27 cellular contexts compared by ENCODE assay signal in genomic region chr9:124662561-124662960, GRCh38.
A peak's percentile ranks its signal among the peaks of the same experiment; 100 is the strongest.
DNase-seq lines count a peak whose midpoint lies in the region; ATAC-seq and TF ChIP-seq lines count a peak whose summit lies in the region.
"Had no signal": no experiment of that assay in that cellular context is flagged by ENCODE, and none has a peak within 500 bp of the region (broad histone marks: within the 10 kb centered on the region; RNA-seq: fewer than 3 reads in every experiment).

No MANE protein-coding gene starts in this region.

- H3K9me3 ChIP-seq in BLaER1, result peaks cover 6% of the 10 kb centered on the region; the same call in 1 of the 2 replicates
- no peaks in the 10 kb centered on the region for H3K9me3 ChIP-seq in OCI-LY1 (ENCODE audit: low read length)
- H3K9me3 ChIP-seq in neural cell (ENCODE audit: low read length), result no peaks in the 10 kb centered on the region
- no peaks in the 10 kb centered on the region for H3K9me3 ChIP-seq in CD4-positive, alpha-beta memory T cell (ENCODE audit: control insufficient read depth in 1 of 2, low read length in 2 of 2)
- H3K9me3 ChIP-seq: ascending aorta, pancreas, spleen had no signal

- peaks cover 7 to 28% (median 23%) of the 10 kb centered on the region in 4 donors for H3K4me1 Mint-ChIP-seq in CD4-positive, alpha-beta memory T cell

- H3K4me1 ChIP-seq in BLaER1 (peaks cover 38% of the 10 kb centered on the region), OCI-LY1 (ENCODE audit: insufficient read depth, low read length, severe bottlenecking) (peaks cover 39% of the 10 kb centered on the region)
- H3K4me1 ChIP-seq in CD4-positive, alpha-beta memory T cell (ENCODE audit: insufficient read depth, low read length), result peaks cover 12% of the 10 kb centered on the region

- no peak for TF ChIP-seq EP300 in neural cell (conservative IDR thresholded peaks at IDR 0.05; ENCODE audit: poor library complexity, severe bottlenecking)

- H2AFZ ChIP-seq in OCI-LY1 (ENCODE audit: low read length) (no peak overlapping the region), neural cell (ENCODE audit: low read depth, low read length) (no peak overlapping the region)

- CTCF ChIA-PET in CD4-positive, alpha-beta memory T cell (lab: Charles Lee; ENCODE audit: partially characterized antibody), result no interaction called here

- peak; percentile 37 for DNase-seq in cerebellum (ENCODE audit: low spot score)
- DNase-seq in CD4-positive, alpha-beta memory T cell, result no peak
- no peak for DNase-seq in hippocampal formation (lab: John Stamatoyannopoulos, UW)
- no peak for DNase-seq in AG08395 (ENCODE audit: low spot score)
- DNase-seq: activated CD4-positive, alpha-beta T cell treated with anti-CD3 and anti-CD28 coated beads, Interleukin-2, amount 50 U/mL, for 4 hours; activated T-cell treated with anti-CD3 and anti-CD28 coated beads, Interleukin-2, amount 50 U/mL, for 48 hours; DMS79; effector memory CD8-positive, alpha-beta T cell; kidney; naive B cell; NCI-H1048; NCI-H1694; NCI-H510A treated with DMSO at 0.1 percent for 48 hours; pancreas; spleen; stimulated activated CD4-positive, alpha-beta T cell treated with anti-CD3 and anti-CD28 coated beads, Interleukin-2, amount 100 ng/mL, for 24 hours; stimulated activated naive CD8-positive, alpha-beta T cell treated with anti-CD3 and anti-CD28 coated beads, Interleukin-15, Interleukin-2, amounts not matched to agents 100 U/mL and 50 U/mL, for 24 hours; T-helper 2 cell had no signal

- H4K20me1 ChIP-seq in BLaER1 (peaks cover 20% of the 10 kb centered on the region), OCI-LY1 (ENCODE audit: insufficient read depth, low read length) (no peaks in the 10 kb centered on the region), neural cell (ENCODE audit: insufficient read depth) (no peaks in the 10 kb centered on the region)

- no peak for ATAC-seq in HG02840 (IDR thresholded peaks at IDR 0.05; ENCODE audit: low FRiP score, unreplicated experiment)
- ATAC-seq: activated CD4-positive, CD25-positive, alpha-beta regulatory T cell treated with anti-CD3 and anti-CD28 coated beads, Interleukin-2, amount 50 U/mL, for 24 hours; effector memory CD8-positive, alpha-beta T cell; esophagus mucosa; HCT116; pancreas; stimulated activated naive CD8-positive, alpha-beta T cell treated with anti-CD3 and anti-CD28 coated beads, Interleukin-15, Interleukin-2, amounts not matched to agents 100 U/mL and 50 U/mL, for 24 hours had no signal

- H3K79me2 ChIP-seq in OCI-LY1 (ENCODE audit: insufficient read depth, low read length) (peaks cover 86% of the 10 kb centered on the region), neural cell (replicated peaks; ENCODE audit: insufficient read depth, low read length) (peaks cover 79% of the 10 kb centered on the region)

- H3K27ac ChIP-seq in BLaER1, result no peak overlapping the region
- peak overlapping the region; percentile 87 for H3K27ac ChIP-seq in OCI-LY1 (ENCODE audit: low read depth, low read length, poor library complexity, severe bottlenecking)
- no peak overlapping the region for H3K27ac ChIP-seq in neural cell (ENCODE audit: low read length)
- no peak overlapping the region for H3K27ac ChIP-seq in CD4-positive, alpha-beta memory T cell (ENCODE audit: low read depth, low read length)
- H3K27ac ChIP-seq: ascending aorta, pancreas, spleen had no signal

- H3K4me2 ChIP-seq in BLaER1, result peak overlapping the region; percentile 83
- peak overlapping the region; percentile 96 for H3K4me2 ChIP-seq in OCI-LY1 (ENCODE audit: low read length)
- H3K4me2 ChIP-seq in neural cell (ENCODE audit: low read length), result peak overlapping the region; percentile 37

- H3K27me3 Mint-ChIP-seq in CD4-positive, alpha-beta memory T cell, result peaks cover 14 to 18% of the 10 kb centered on the region in 2 donors
- H3K27me3 Mint-ChIP-seq: naive B cell had no signal

- no peaks in the 10 kb centered on the region for H3K36me3 Mint-ChIP-seq in CD4-positive, alpha-beta memory T cell
- H3K36me3 Mint-ChIP-seq: naive B cell had no signal

- H3F3A ChIP-seq in OCI-LY1 (ENCODE audit: insufficient read depth, low read length) (no peaks in the 10 kb centered on the region), neural cell (ENCODE audit: insufficient read depth, low read length, poor library complexity, severe bottlenecking) (peaks cover 3% of the 10 kb centered on the region)

- no peaks in the 10 kb centered on the region for H3K9me3 Mint-ChIP-seq in CD4-positive, alpha-beta memory T cell
- H3K9me3 Mint-ChIP-seq: effector memory CD8-positive, alpha-beta T cell; IgD-negative memory B cell; naive B cell had no signal

- POLR2A ChIA-PET in CD4-positive, alpha-beta memory T cell (lab: Charles Lee; ENCODE audit: partially characterized antibody), result no interaction called here

- H3K4me3 ChIP-seq in BLaER1 (no peak overlapping the region), OCI-LY1 (ENCODE audit: low read depth, low read length, poor library complexity, severe bottlenecking) (peak overlapping the region; percentile 76), neural cell (ENCODE audit: low read length) (peak overlapping the region; percentile 72)
- H3K4me3 ChIP-seq in CD4-positive, alpha-beta memory T cell (ENCODE audit: low read length in 2 of 2), result no peak overlapping the region
- H3K4me3 ChIP-seq: ascending aorta, pancreas, spleen had no signal

- H3K36me3 ChIP-seq in BLaER1, result peaks cover 43% of the 10 kb centered on the region
- peaks cover 13% of the 10 kb centered on the region; the same call in 1 of the 2 replicates for H3K36me3 ChIP-seq in OCI-LY1 (ENCODE audit: insufficient read depth, low read length)
- no peaks in the 10 kb centered on the region for H3K36me3 ChIP-seq in neural cell (ENCODE audit: insufficient read depth, low read length)
- no peaks in the 10 kb centered on the region for H3K36me3 ChIP-seq in CD4-positive, alpha-beta memory T cell (ENCODE audit: insufficient read depth, low read length)
- H3K36me3 ChIP-seq: ascending aorta, pancreas, spleen had no signal

- H3K27me3 ChIP-seq in BLaER1, result no peaks in the 10 kb centered on the region
- no peaks in the 10 kb centered on the region for H3K27me3 ChIP-seq in OCI-LY1 (ENCODE audit: insufficient read depth, low read length)
- no peaks in the 10 kb centered on the region for H3K27me3 ChIP-seq in neural cell (ENCODE audit: insufficient read depth, low read depth, low read length)
- peaks cover 10% of the 10 kb centered on the region for H3K27me3 ChIP-seq in CD4-positive, alpha-beta memory T cell (ENCODE audit: insufficient read depth, low read length)
- H3K27me3 ChIP-seq: ascending aorta, pancreas, spleen had no signal

- H3K9ac ChIP-seq in BLaER1 (no peak overlapping the region), OCI-LY1 (ENCODE audit: low read length) (peak overlapping the region; percentile 12; the same call in 1 of the 2 replicates), neural cell (ENCODE audit: low read length) (no peak overlapping the region)

- intact Hi-C loops in CD4-positive, alpha-beta memory T cell (cut with micrococcal nuclease), result no loop called here

- H3K4me3 Mint-ChIP-seq in CD4-positive, alpha-beta memory T cell, result no peak overlapping the region
- H3K4me3 Mint-ChIP-seq: effector memory CD8-positive, alpha-beta T cell; IgD-negative memory B cell had no signal

- no peak overlapping the region for H3K27ac Mint-ChIP-seq in CD4-positive, alpha-beta memory T cell
- H3K27ac Mint-ChIP-seq: IgD-negative memory B cell had no signal

- TF ChIP-seq CTCF in OCI-LY1 (IDR thresholded peaks at IDR 0.05; ENCODE audit: low read length) (no peak), neural cell (IDR thresholded peaks at IDR 0.05; ENCODE audit: poor library complexity, severe bottlenecking) (no peak)

- no peaks in the 10 kb centered on the region for H3K9me2 ChIP-seq in OCI-LY1 (ENCODE audit: low read depth, low read length)
- no peaks in the 10 kb centered on the region for H3K9me2 ChIP-seq in neural cell (ENCODE audit: insufficient read depth, low read length)

- TF ChIP-seq RAD21 in neural cell (conservative IDR thresholded peaks at IDR 0.05), result no peak

TF ChIP-seq in neural cell, 6 proteins besides CTCF, POLR2A, EP300 and RAD21:
- TF ChIP-seq POLR2AphosphoS5 (IDR thresholded peaks at IDR 0.05), result no peak
- no peak for TF ChIP-seq TAF1 (IDR thresholded peaks at IDR 0.05; ENCODE audit: low read depth)
- TF ChIP-seq REST (IDR thresholded peaks at IDR 0.05; ENCODE audit: borderline replicate concordance), result no peak
- no peak for TF ChIP-seq MXI1 (conservative IDR thresholded peaks at IDR 0.05; ENCODE audit: poor library complexity, severe bottlenecking)

Comparison
In these comparisons a context has a peak if more than half of its experiments do, and no peak if none do; other contexts are left out.
1. H3K4me2 ChIP-seq: peak in every context shown above with its lines; median percentile 96 in OCI-LY1; 83 in BLaER1; 37 in neural cell.
2. H3K4me3 ChIP-seq: peak in OCI-LY1 (single experiment) and neural cell (single experiment); none in BLaER1 (single experiment) and CD4-positive, alpha-beta memory T cell (0 of 2).